In genomic region chr5:148428825-148429224, GRCh38 we compare ENCODE assay signal across 23 cellular contexts.
"Had no signal": no experiment of that assay in that cellular context is flagged by ENCODE, and none has a peak within 500 bp of the region (broad histone marks: within the 10 kb centered on the region; RNA-seq: fewer than 3 reads in every experiment).

No MANE protein-coding gene starts in this region.

- ATAC-seq: activated CD8-positive, alpha-beta memory T cell treated with anti-CD3 and anti-CD28 coated beads, Interleukin-2, amount 10 ng/mL, durations not matched to agents 7 days and 5 days; activated naive CD8-positive, alpha-beta T cell treated with anti-CD3 and anti-CD28 coated beads, Interleukin-2, amount 50 U/mL, for 24 hours; body of pancreas; Right ventricle myocardium inferior; T-cell had no signal

- H3K4me1 Mint-ChIP-seq: activated CD4-positive, alpha-beta T cell treated with anti-CD3 and anti-CD28 coated beads, Interleukin-2, amount 10 ng/mL, durations not matched to agents 7 days and 5 days had no signal

- H3K27ac ChIP-seq: ascending aorta, body of pancreas, SK-N-MC, VCaP had no signal

- H3K9me3 Mint-ChIP-seq: activated CD4-positive, alpha-beta memory T cell treated with anti-CD3 and anti-CD28 coated beads, Interleukin-2, amount 10 ng/mL, durations not matched to agents 7 days and 5 days; activated CD4-positive, alpha-beta T cell treated with anti-CD3 and anti-CD28 coated beads, Interleukin-2, amount 10 ng/mL, durations not matched to agents 7 days and 5 days; activated naive CD8-positive, alpha-beta T cell treated with anti-CD3 and anti-CD28 coated beads, Interleukin-2, amount 50 U/mL, for 24 hours; IgD-negative memory B cell; T-cell had no signal

- H3K4me1 ChIP-seq: ascending aorta, body of pancreas had no signal

- H3K4me3 Mint-ChIP-seq: activated CD4-positive, alpha-beta memory T cell treated with anti-CD3 and anti-CD28 coated beads, Interleukin-2, amount 10 ng/mL, durations not matched to agents 7 days and 5 days; activated CD4-positive, alpha-beta T cell treated with anti-CD3 and anti-CD28 coated beads, Interleukin-2, amount 10 ng/mL, durations not matched to agents 7 days and 5 days; activated CD8-positive, alpha-beta memory T cell treated with anti-CD3 and anti-CD28 coated beads, Interleukin-2, amount 10 ng/mL, durations not matched to agents 7 days and 5 days; activated naive CD8-positive, alpha-beta T cell treated with anti-CD3 and anti-CD28 coated beads, Interleukin-2, amount 50 U/mL, for 24 hours; IgD-negative memory B cell; T-cell had no signal

- H3K27me3 Mint-ChIP-seq: activated CD4-positive, alpha-beta memory T cell treated with anti-CD3 and anti-CD28 coated beads, Interleukin-2, amount 10 ng/mL, durations not matched to agents 7 days and 5 days; activated CD4-positive, alpha-beta T cell treated with anti-CD3 and anti-CD28 coated beads, Interleukin-2, amount 10 ng/mL, durations not matched to agents 7 days and 5 days; activated CD8-positive, alpha-beta memory T cell treated with anti-CD3 and anti-CD28 coated beads, Interleukin-2, amount 10 ng/mL, durations not matched to agents 7 days and 5 days; activated naive CD8-positive, alpha-beta T cell treated with anti-CD3 and anti-CD28 coated beads, Interleukin-2, amount 50 U/mL, for 24 hours; IgD-negative memory B cell; T-cell had no signal

- H3K4me3 ChIP-seq: ascending aorta, body of pancreas, SK-N-MC had no signal

- H3K27ac Mint-ChIP-seq: activated CD4-positive, alpha-beta memory T cell treated with anti-CD3 and anti-CD28 coated beads, Interleukin-2, amount 10 ng/mL, durations not matched to agents 7 days and 5 days; activated CD4-positive, alpha-beta T cell treated with anti-CD3 and anti-CD28 coated beads, Interleukin-2, amount 10 ng/mL, durations not matched to agents 7 days and 5 days; activated CD8-positive, alpha-beta memory T cell treated with anti-CD3 and anti-CD28 coated beads, Interleukin-2, amount 10 ng/mL, durations not matched to agents 7 days and 5 days; activated naive CD8-positive, alpha-beta T cell treated with anti-CD3 and anti-CD28 coated beads, Interleukin-2, amount 50 U/mL, for 24 hours had no signal

- H3K27me3 ChIP-seq: ascending aorta, body of pancreas had no signal

- DNase-seq: activated CD4-positive, alpha-beta memory T cell treated with anti-CD3 and anti-CD28 coated beads, Interleukin-2, amount 10 ng/mL, durations not matched to agents 7 days and 5 days; activated CD4-positive, alpha-beta T cell treated with anti-CD3 and anti-CD28 coated beads, Interleukin-2, amount 10 ng/mL, durations not matched to agents 7 days and 5 days; activated CD4-positive, CD25-positive, alpha-beta regulatory T cell; activated CD8-positive, alpha-beta memory T cell treated with anti-CD3 and anti-CD28 coated beads, Interleukin-2, amount 10 ng/mL, durations not matched to agents 7 days and 5 days; activated effector memory CD4-positive, alpha-beta T cell treated with Interleukin-2 at 50 U/mL for 16 hours; activated naive CD4-positive, alpha-beta T cell treated with Interleukin-2 at 50 U/mL for 16 hours; activated naive CD8-positive, alpha-beta T cell treated with anti-CD3 and anti-CD28 coated beads, Interleukin-2, amount 50 U/mL, for 24 hours; amniotic stem cell; body of pancreas; KG1; NCI-H1092; NCI-H1417; NCI-H1930; NCI-H2171 treated with DMSO at 0.1 percent for 48 hours; NCI-H226; NCI-H526; NCI-H774; T-cell had no signal

- H3K9me3 ChIP-seq: ascending aorta, body of pancreas had no signal
